Comparison of ENCODE assay signal across 18 cellular contexts in the genomic region with DNA sequence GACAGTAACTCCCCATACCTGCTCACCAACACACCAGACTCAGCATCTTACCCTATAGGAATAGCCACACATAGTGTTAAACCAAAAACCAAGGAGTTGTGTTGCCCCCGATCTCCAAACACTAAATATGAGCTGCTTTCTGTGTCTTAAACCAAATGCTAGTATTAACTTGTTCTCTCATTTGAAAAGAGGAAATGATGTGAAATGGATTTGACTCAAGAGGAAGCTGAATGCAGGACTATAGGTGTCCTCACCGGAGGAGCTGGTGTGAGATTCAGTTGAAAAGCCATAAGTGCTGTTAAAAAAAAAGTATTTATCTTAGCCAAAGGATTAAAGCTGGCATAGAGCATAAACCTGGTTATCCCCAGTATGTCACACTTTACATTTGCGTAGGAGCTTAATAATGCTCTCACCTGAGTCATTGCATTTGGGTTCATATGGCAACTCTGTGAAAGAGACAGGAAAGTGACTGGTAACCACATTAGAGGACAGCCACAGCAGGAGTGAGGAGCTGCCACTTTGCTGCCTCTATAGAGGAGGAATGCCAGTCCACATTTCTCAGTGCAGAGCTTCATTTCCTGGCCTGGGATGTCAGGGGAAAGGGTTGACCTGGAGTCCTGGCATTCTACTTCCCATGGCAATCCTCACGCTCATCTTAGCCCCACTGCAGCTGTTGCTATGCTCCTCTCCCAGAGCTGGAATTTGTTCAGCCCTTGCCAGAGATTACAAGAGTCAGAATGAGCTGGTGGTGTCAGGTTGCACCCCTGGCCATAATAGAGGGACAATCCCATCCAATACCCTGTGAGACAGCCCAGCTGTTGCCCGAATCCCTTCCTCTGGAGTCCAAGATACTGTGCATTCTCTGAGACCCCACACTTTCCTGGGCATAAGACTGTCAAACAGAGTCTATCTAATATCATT.
DNase-seq lines count a peak whose midpoint lies in the region; ATAC-seq and TF ChIP-seq lines count a peak whose summit lies in the region.
"Had no signal": no experiment of that assay in that cellular context is flagged by ENCODE, and none has a peak within 500 bp of the region (broad histone marks: within the 10 kb centered on the region; RNA-seq: fewer than 3 reads in every experiment).

No MANE protein-coding gene starts in this region.

- H3K4me3 Mint-ChIP-seq in GM23338 (no peak overlapping the region), WTC11 (no peak overlapping the region), nephron (no peak overlapping the region)
- H3K4me3 Mint-ChIP-seq: CD4-positive, alpha-beta memory T cell; natural killer cell had no signal

- DNase-seq in GM23338 (ENCODE audit: low spot score): peak; percentile 21
- peak; percentile 99 for DNase-seq in LHCN-M2 (ENCODE audit: low read depth)
- no peak for DNase-seq in WTC11 (ENCODE audit: low spot score)
- no peak for DNase-seq in NCI-H446 (lab: John Stamatoyannopoulos, UW)
- no peak for DNase-seq in AG08395 (ENCODE audit: low spot score)
- DNase-seq: activated CD4-positive, CD25-positive, alpha-beta regulatory T cell treated with anti-CD3 and anti-CD28 coated beads, Interleukin-2, amount 50 U/mL, for 72 hours; amygdala; CD4-positive, alpha-beta memory T cell; KBM-7; left ventricle myocardium inferior; natural killer cell; right lobe of liver; stimulated activated naive CD4-positive, alpha-beta T cell treated with Interleukin-2 at 50 U/mL for 16 hours; SW 1271 had no signal

- H3K9me2 ChIP-seq in GM23338 (ENCODE audit: insufficient read depth): peaks cover 6% of the 10 kb centered on the region; the same call in 1 of the 2 replicates

- H3K4me1 Mint-ChIP-seq in GM23338 (no peaks in the 10 kb centered on the region), WTC11 (peaks cover 10% of the 10 kb centered on the region), nephron (peaks cover 30% of the 10 kb centered on the region)
- H3K4me1 Mint-ChIP-seq: CD4-positive, alpha-beta memory T cell; natural killer cell had no signal

- POLR2A ChIA-PET in WTC11 (lab: Charles Lee): no interaction called here

- H3K27me3 Mint-ChIP-seq in GM23338 (ENCODE audit: insufficient read depth, low read depth, poor library complexity) (no peaks in the 10 kb centered on the region), WTC11 (ENCODE audit: low read depth) (no peaks in the 10 kb centered on the region), nephron (ENCODE audit: low read depth) (peaks cover 3% of the 10 kb centered on the region)
- H3K27me3 Mint-ChIP-seq: CD4-positive, alpha-beta memory T cell had no signal

- no peaks in the 10 kb centered on the region for H3K27me3 ChIP-seq in GM23338 (ENCODE audit: insufficient read depth)
- H3K27me3 ChIP-seq: hepatocyte, right lobe of liver had no signal

- no peak for TF ChIP-seq CTCF in GM23338 (conservative IDR thresholded peaks at IDR 0.05; ENCODE audit: low read depth in 2 of 2)
- TF ChIP-seq CTCF in WTC11 (IDR thresholded peaks at IDR 0.05): no peak
- TF ChIP-seq CTCF in nephron (IDR thresholded peaks at IDR 0.05; ENCODE audit: unreplicated experiment in 3 of 3): no peak

- no peaks in the 10 kb centered on the region for H3F3A ChIP-seq in GM23338 (replicated peaks; ENCODE audit: low read depth)

- no peaks in the 10 kb centered on the region for H3K79me2 ChIP-seq in GM23338 (replicated peaks; ENCODE audit: insufficient read depth)
- H3K79me2 ChIP-seq: hepatocyte had no signal

- H3K36me3 ChIP-seq in GM23338 (ENCODE audit: insufficient read depth): peaks cover 5% of the 10 kb centered on the region; the same call in 1 of the 2 replicates
- H3K36me3 ChIP-seq: left ventricle myocardium inferior, right lobe of liver had no signal

- H3K4me3 ChIP-seq in GM23338: no peak overlapping the region
- H3K4me3 ChIP-seq: hepatocyte, left ventricle myocardium inferior, right lobe of liver had no signal

- H2AFZ ChIP-seq in GM23338: peak overlapping the region; percentile 47; the same call in 1 of the 2 replicates
- H2AFZ ChIP-seq: hepatocyte had no signal

- CTCF ChIA-PET in WTC11 (lab: Charles Lee): interaction anchor here (0.7 to 1.1 kb wide), 2 partner anchors 36 to 310 kb away, joined by 3 read pairs; no protein-coding TSS in a partner anchor

- no peaks in the 10 kb centered on the region for H3K4me1 ChIP-seq in GM23338 (ENCODE audit: insufficient read depth)
- H3K4me1 ChIP-seq: left ventricle myocardium inferior, right lobe of liver had no signal

- no peak overlapping the region for H3K4me2 ChIP-seq in GM23338
- H3K4me2 ChIP-seq: hepatocyte had no signal

- H3K27ac ChIP-seq in GM23338 (ENCODE audit: low read depth): no peak overlapping the region
- H3K27ac ChIP-seq: hepatocyte, left ventricle myocardium inferior, right lobe of liver had no signal

- no peak overlapping the region for H3K27ac Mint-ChIP-seq in GM23338
- no peak overlapping the region for H3K27ac Mint-ChIP-seq in WTC11
- peak overlapping the region; percentile 35 to 77 (median 60) for H3K27ac Mint-ChIP-seq in nephron
- H3K27ac Mint-ChIP-seq: CD4-positive, alpha-beta memory T cell; natural killer cell had no signal

- no peaks in the 10 kb centered on the region for H4K20me1 ChIP-seq in GM23338 (replicated peaks; ENCODE audit: insufficient read depth)

- peaks cover 5% of the 10 kb centered on the region for H3K9me3 Mint-ChIP-seq in GM23338
- H3K9me3 Mint-ChIP-seq in WTC11: peaks cover 13% of the 10 kb centered on the region
- peaks cover 5% of the 10 kb centered on the region for H3K9me3 Mint-ChIP-seq in nephron

- ATAC-seq in GM23338 (peak; percentile 55), WTC11 (peak; percentile 81), HG02884 (IDR thresholded peaks at IDR 0.05; ENCODE audit: unreplicated experiment) (no peak)
- ATAC-seq: esophagus mucosa, natural killer cell, right lobe of liver had no signal

- H3K36me3 Mint-ChIP-seq in GM23338 (ENCODE audit: low read depth) (peaks cover 3% of the 10 kb centered on the region; the same call in 1 of the 3 replicates), WTC11 (peaks cover 3% of the 10 kb centered on the region), nephron (ENCODE audit: low read depth) (no peaks in the 10 kb centered on the region)
- H3K36me3 Mint-ChIP-seq: natural killer cell had no signal

TF ChIP-seq in GM23338, 12 proteins besides CTCF, POLR2A, EP300 and RAD21 (continues in another document):
- TF ChIP-seq ZNF331 (CRISPR knock-in tag; IDR thresholded peaks at IDR 0.05; ENCODE audit: low read depth): no peak
- TF ChIP-seq EZH2phosphoT487 (IDR thresholded peaks at IDR 0.05; ENCODE audit: unreplicated experiment): no peak
- TF ChIP-seq ZNF114 (CRISPR knock-in tag; IDR thresholded peaks at IDR 0.05): no peak
- TF ChIP-seq, protein P1, sequence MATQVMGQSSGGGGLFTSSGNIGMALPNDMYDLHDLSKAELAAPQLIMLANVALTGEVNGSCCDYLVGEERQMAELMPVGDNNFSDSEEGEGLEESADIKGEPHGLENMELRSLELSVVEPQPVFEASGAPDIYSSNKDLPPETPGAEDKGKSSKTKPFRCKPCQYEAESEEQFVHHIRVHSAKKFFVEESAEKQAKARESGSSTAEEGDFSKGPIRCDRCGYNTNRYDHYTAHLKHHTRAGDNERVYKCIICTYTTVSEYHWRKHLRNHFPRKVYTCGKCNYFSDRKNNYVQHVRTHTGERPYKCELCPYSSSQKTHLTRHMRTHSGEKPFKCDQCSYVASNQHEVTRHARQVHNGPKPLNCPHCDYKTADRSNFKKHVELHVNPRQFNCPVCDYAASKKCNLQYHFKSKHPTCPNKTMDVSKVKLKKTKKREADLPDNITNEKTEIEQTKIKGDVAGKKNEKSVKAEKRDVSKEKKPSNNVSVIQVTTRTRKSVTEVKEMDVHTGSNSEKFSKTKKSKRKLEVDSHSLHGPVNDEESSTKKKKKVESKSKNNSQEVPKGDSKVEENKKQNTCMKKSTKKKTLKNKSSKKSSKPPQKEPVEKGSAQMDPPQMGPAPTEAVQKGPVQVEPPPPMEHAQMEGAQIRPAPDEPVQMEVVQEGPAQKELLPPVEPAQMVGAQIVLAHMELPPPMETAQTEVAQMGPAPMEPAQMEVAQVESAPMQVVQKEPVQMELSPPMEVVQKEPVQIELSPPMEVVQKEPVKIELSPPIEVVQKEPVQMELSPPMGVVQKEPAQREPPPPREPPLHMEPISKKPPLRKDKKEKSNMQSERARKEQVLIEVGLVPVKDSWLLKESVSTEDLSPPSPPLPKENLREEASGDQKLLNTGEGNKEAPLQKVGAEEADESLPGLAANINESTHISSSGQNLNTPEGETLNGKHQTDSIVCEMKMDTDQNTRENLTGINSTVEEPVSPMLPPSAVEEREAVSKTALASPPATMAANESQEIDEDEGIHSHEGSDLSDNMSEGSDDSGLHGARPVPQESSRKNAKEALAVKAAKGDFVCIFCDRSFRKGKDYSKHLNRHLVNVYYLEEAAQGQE (IDR thresholded peaks at IDR 0.05; ENCODE audit: unreplicated experiment): no peak

TF ChIP-seq in WTC11, 78 proteins besides CTCF, POLR2A, EP300 and RAD21 (continues in another document):
- TF ChIP-seq, protein P2, sequence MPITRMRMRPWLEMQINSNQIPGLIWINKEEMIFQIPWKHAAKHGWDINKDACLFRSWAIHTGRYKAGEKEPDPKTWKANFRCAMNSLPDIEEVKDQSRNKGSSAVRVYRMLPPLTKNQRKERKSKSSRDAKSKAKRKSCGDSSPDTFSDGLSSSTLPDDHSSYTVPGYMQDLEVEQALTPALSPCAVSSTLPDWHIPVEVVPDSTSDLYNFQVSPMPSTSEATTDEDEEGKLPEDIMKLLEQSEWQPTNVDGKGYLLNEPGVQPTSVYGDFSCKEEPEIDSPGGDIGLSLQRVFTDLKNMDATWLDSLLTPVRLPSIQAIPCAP (CRISPR knock-in tag; IDR thresholded peaks at IDR 0.05): no peak
- TF ChIP-seq, protein P3, sequence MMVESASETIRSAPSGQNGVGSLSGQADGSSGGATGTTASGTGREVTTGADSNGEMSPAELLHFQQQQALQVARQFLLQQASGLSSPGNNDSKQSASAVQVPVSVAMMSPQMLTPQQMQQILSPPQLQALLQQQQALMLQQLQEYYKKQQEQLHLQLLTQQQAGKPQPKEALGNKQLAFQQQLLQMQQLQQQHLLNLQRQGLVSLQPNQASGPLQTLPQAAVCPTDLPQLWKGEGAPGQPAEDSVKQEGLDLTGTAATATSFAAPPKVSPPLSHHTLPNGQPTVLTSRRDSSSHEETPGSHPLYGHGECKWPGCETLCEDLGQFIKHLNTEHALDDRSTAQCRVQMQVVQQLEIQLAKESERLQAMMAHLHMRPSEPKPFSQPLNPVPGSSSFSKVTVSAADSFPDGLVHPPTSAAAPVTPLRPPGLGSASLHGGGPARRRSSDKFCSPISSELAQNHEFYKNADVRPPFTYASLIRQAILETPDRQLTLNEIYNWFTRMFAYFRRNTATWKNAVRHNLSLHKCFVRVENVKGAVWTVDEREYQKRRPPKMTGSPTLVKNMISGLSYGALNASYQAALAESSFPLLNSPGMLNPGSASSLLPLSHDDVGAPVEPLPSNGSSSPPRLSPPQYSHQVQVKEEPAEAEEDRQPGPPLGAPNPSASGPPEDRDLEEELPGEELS (CRISPR knock-in tag; IDR thresholded peaks at IDR 0.05): no peak
- TF ChIP-seq TEAD4 (CRISPR knock-in tag; IDR thresholded peaks at IDR 0.05) (no peak), NR1H2 (CRISPR knock-in tag; IDR thresholded peaks at IDR 0.05) (no peak), PRRX2 (CRISPR knock-in tag; IDR thresholded peaks at IDR 0.05) (no peak), OVOL2 (CRISPR knock-in tag; IDR thresholded peaks at IDR 0.05; ENCODE audit: borderline replicate concordance) (no peak), NFYB (CRISPR knock-in tag; conservative IDR thresholded peaks at IDR 0.05; ENCODE audit: low read depth) (no peak)

Comparison
In these comparisons a context has a peak if more than half of its experiments do, and no peak if none do; other contexts are left out.
1. DNase-seq: peak in GM23338 (single experiment) and LHCN-M2 (single experiment); none in WTC11 (single experiment), NCI-H446 (0 of 2) and AG08395 (single experiment).
2. H3K27ac Mint-ChIP-seq: peak in nephron (3 of 3); none in GM23338 (single experiment) and WTC11 (single experiment).